Comparison of ENCODE assay signal across 31 cellular contexts in the genomic region with DNA sequence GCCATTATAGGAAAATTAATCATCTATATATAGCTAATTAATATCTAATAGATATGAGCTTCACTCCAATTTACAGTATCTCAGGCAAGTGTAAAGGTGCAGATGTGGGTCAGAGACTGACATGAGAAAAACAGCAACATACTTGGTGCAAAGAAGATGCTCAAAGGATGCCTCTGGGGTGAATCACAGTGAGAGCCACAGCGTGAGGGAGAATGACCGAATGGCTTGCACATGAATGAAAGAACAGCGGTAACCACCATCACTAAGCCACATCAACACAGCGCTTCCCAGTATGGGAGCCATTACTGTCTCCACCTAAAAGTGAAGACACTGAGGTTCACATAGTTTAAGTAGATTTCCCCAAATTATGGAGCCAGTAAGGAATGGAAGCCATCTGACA.
DNase-seq lines count a peak whose midpoint lies in the region; ATAC-seq, FAIRE-seq and TF ChIP-seq lines count a peak whose summit lies in the region.
"Had no signal": no experiment of that assay in that cellular context is flagged by ENCODE, and none has a peak within 500 bp of the region (broad histone marks: within the 10 kb centered on the region; RNA-seq: fewer than 3 reads in every experiment).

No MANE protein-coding gene starts in this region.

- POLR2A ChIA-PET in H1 (lab: Charles Lee; ENCODE audit: partially characterized antibody) = no interaction called here

- no peak overlapping the region for H3K56ac ChIP-seq in H1 (replicated peaks; ENCODE audit: insufficient read length, low read depth, low read length)

- no peaks in the 10 kb centered on the region for H3K23me2 ChIP-seq in H1 (ENCODE audit: low read depth, low read length)

- H3K9me3 ChIP-seq in HUES6 (ENCODE audit: control insufficient read depth, insufficient read depth, low read depth, low read length) (no peaks in the 10 kb centered on the region), H1 (ENCODE audit: insufficient read depth in 2 of 2, low read depth in 1 of 2, low read length in 1 of 2) (no peaks in the 10 kb centered on the region)
- H3K9me3 ChIP-seq: BLaER1, MG63, SJCRH30 had no signal

- CTCF ChIA-PET in H1 (lab: Charles Lee; ENCODE audit: partially characterized antibody) = no interaction called here

- H2AK5ac ChIP-seq in H1 (ENCODE audit: low read depth, low read length) = no peak overlapping the region

- no peak for TF ChIP-seq RAD21 in H1 (IDR thresholded peaks at IDR 0.05 in 1 of 2, conservative IDR thresholded peaks at IDR 0.05 in 1 of 2; ENCODE audit: low read depth in 2 of 2, low read length in 2 of 2)

- no peaks in the 10 kb centered on the region for H4K20me1 ChIP-seq in H1 (replicated peaks in 1 of 2; ENCODE audit: control insufficient read depth in 1 of 2, insufficient read depth in 2 of 2, low read length in 2 of 2)
- H4K20me1 ChIP-seq: BLaER1 had no signal

- H3K4me1 ChIP-seq in HUES6 (ENCODE audit: control insufficient read depth, insufficient read depth, low read length) (peaks cover 53% of the 10 kb centered on the region), H1 (replicated peaks in 1 of 4; ENCODE audit: control insufficient read depth in 3 of 4, insufficient read depth in 4 of 4, low read length in 3 of 4) (peaks cover 3 to 22% (median 19%) of the 10 kb centered on the region in 4 experiments)
- H3K4me1 ChIP-seq: SJCRH30 had no signal

- H3K27me3 ChIP-seq in HUES6 (ENCODE audit: control insufficient read depth, insufficient read depth, low read length) (no peaks in the 10 kb centered on the region), H1 (replicated peaks in 1 of 4; ENCODE audit: control insufficient read depth in 3 of 4, extremely low read depth in 1 of 4, insufficient read depth in 3 of 4, low read length in 3 of 4) (no peaks in the 10 kb centered on the region; a peak in 1 of 7 replicates)
- H3K27me3 ChIP-seq: BLaER1, SJCRH30 had no signal

- no peak overlapping the region for H3K4me2 ChIP-seq in H1 (ENCODE audit: insufficient read depth in 1 of 2, low read depth in 2 of 2, low read length in 2 of 2)
- H3K4me2 ChIP-seq: BLaER1 had no signal

- DNase-seq in astrocyte of the hippocampus (ENCODE audit: low read depth, low spot score) (peak; percentile 12), H1 (ENCODE audit: low read depth in 1 of 2, low spot score in 2 of 2) (no peak), caudate nucleus (lab: John Stamatoyannopoulos, UW) (no peak)
- DNase-seq: CD4-positive, CD25-positive, alpha-beta regulatory T cell; DMS53; GF-D8; H7; IMR-90; KG1; MG63; NCI-H1105 treated with DMSO at 0.1 percent for 48 hours; NCI-H146; NCI-H1930; NCI-H2107; NCI-H524 treated with DMSO at 0.1 percent for 48 hours; NCI-H82; NK-92 treated with Interleukin-12 subunit alpha and Interleukin-12 subunit beta, amount 100 ng/mL, for 24 hours; PC-3; SJCRH30 had no signal

- H2BK20ac ChIP-seq in H1 (ENCODE audit: low read length) = peak overlapping the region; percentile 62; the same call in 1 of the 2 replicates

- H3K36me3 ChIP-seq in HUES6 (ENCODE audit: control insufficient read depth, insufficient read depth, low read length) (no peaks in the 10 kb centered on the region), H1 (ENCODE audit: control insufficient read depth in 2 of 4, insufficient read depth in 4 of 4, low read length in 3 of 4) (no peaks in the 10 kb centered on the region)
- H3K36me3 ChIP-seq: BLaER1, MG63, SJCRH30 had no signal

- 93% methylated on average over 4 of the region's 4 CpGs; no CpG with 5 or more reads in 1 of the 2 experiments for WGBS in H1 (ENCODE audit: extremely low coverage in 1 of 2, insufficient coverage in 1 of 2, insufficient read length in 1 of 2, insufficient replicate concordance in 2 of 2, low coverage in 1 of 2, low lambda C conversion rate in 2 of 2, missing lambda C conversion rate in 1 of 2), 2 experiments

- H3K18ac ChIP-seq in H1 (ENCODE audit: extremely low read depth, low read length) = no peak overlapping the region

- H2BK12ac ChIP-seq in H1 (ENCODE audit: low read depth, low read length) = no peak overlapping the region

- H4K91ac ChIP-seq in H1 (replicated peaks; ENCODE audit: insufficient read length, low read length) = no peak overlapping the region

- no peak overlapping the region for H2AFZ ChIP-seq in H1 (ENCODE audit: low read length)

- H3K9ac ChIP-seq in HUES6 (ENCODE audit: low read length) (no peak overlapping the region), H1 (replicated peaks in 1 of 4; ENCODE audit: extremely low read depth in 1 of 4, low read depth in 3 of 4, low read length in 3 of 4) (no peak overlapping the region)
- H3K9ac ChIP-seq: BLaER1 had no signal

- no peak overlapping the region for H4K8ac ChIP-seq in H1 (ENCODE audit: extremely low read depth, insufficient read depth, low read length)

- H2BK120ac ChIP-seq in H1 (replicated peaks; ENCODE audit: low read depth, low read length) = no peak overlapping the region

- no peak for ATAC-seq in GM21619 (IDR thresholded peaks at IDR 0.05; ENCODE audit: unreplicated experiment)
- ATAC-seq in GM21360 (IDR thresholded peaks at IDR 0.05; ENCODE audit: unreplicated experiment) = no peak
- no peak for ATAC-seq in HG03108 (IDR thresholded peaks at IDR 0.05; ENCODE audit: unreplicated experiment)
- ATAC-seq: PC-3, Right ventricle myocardium inferior, SK-N-SH treated with all-trans-retinoic acid at 6 μM for 48 hours had no signal

- H3K27ac ChIP-seq in HUES6 (ENCODE audit: low read depth, low read length) (peak overlapping the region; percentile 34; the same call in 1 of the 2 replicates), H1 (ENCODE audit: low read depth, low read length) (no peak overlapping the region), caudate nucleus (ENCODE audit: low read depth, low read length) (no peak overlapping the region)
- H3K27ac ChIP-seq: BLaER1, SJCRH30 had no signal

- H3K79me2 ChIP-seq in H1 (ENCODE audit: control insufficient read depth in 1 of 2, insufficient read depth in 2 of 2, low read length in 2 of 2) = no peaks in the 10 kb centered on the region

- TF ChIP-seq CTCF in H1 (IDR thresholded peaks at IDR 0.05; ENCODE audit: control extremely low read depth in 1 of 3, insufficient read depth in 1 of 3, low read depth in 1 of 3, low read length in 3 of 3) = no peak

- H4K5ac ChIP-seq in H1 (ENCODE audit: insufficient read length, low read depth, low read length) = no peak overlapping the region

- no peak overlapping the region for H3K23ac ChIP-seq in H1 (ENCODE audit: insufficient read length)

- no peak overlapping the region for H3K14ac ChIP-seq in H1 (ENCODE audit: insufficient read length)

- H3K4me3 ChIP-seq in HUES6 (ENCODE audit: low read depth, low read length) (no peak overlapping the region), H1 (ENCODE audit: extremely low read depth in 1 of 4, insufficient read depth in 2 of 4, low read depth in 3 of 4, low read length in 4 of 4) (no peak overlapping the region)
- H3K4me3 ChIP-seq: BLaER1, MG63, SJCRH30 had no signal

- H3K79me1 ChIP-seq in H1 (ENCODE audit: low read depth, low read length) = no peaks in the 10 kb centered on the region

- H2BK15ac ChIP-seq in H1 (ENCODE audit: low read length) = no peak overlapping the region

- no peak for FAIRE-seq in H1 (lab: Jason Lieb, UNC)
- FAIRE-seq: A204.1, D721Med, GM12891, GM19239, HTR-8/SVneo had no signal

- no peak for TF ChIP-seq EP300 in H1 (IDR thresholded peaks at IDR 0.05; ENCODE audit: borderline replicate concordance in 1 of 2, low read depth in 2 of 2, low read length in 2 of 2)

- TF ChIP-seq POLR2A in H1 (IDR thresholded peaks at IDR 0.05; ENCODE audit: control extremely low read depth in 1 of 2, low read depth in 2 of 2, low read length in 2 of 2) = no peak

- H3K4ac ChIP-seq in H1 (replicated peaks; ENCODE audit: insufficient read length, low read depth, low read length) = no peak overlapping the region

- no peak overlapping the region for H2BK5ac ChIP-seq in H1 (ENCODE audit: low read depth, low read length)

TF ChIP-seq in H1, 55 proteins besides CTCF, POLR2A, EP300 and RAD21:
- no peak for TF ChIP-seq JUN (IDR thresholded peaks at IDR 0.05; ENCODE audit: low read depth, low read length)
- TF ChIP-seq, protein P1, sequence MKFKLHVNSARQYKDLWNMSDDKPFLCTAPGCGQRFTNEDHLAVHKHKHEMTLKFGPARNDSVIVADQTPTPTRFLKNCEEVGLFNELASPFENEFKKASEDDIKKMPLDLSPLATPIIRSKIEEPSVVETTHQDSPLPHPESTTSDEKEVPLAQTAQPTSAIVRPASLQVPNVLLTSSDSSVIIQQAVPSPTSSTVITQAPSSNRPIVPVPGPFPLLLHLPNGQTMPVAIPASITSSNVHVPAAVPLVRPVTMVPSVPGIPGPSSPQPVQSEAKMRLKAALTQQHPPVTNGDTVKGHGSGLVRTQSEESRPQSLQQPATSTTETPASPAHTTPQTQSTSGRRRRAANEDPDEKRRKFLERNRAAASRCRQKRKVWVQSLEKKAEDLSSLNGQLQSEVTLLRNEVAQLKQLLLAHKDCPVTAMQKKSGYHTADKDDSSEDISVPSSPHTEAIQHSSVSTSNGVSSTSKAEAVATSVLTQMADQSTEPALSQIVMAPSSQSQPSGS (IDR thresholded peaks at IDR 0.05; ENCODE audit: low read length) = no peak
- TF ChIP-seq SUZ12 (IDR thresholded peaks at IDR 0.05; ENCODE audit: low read length) = no peak
- no peak for TF ChIP-seq ZNF274 (IDR thresholded peaks at IDR 0.05; ENCODE audit: borderline replicate concordance, extremely low read depth, low read length)
- TF ChIP-seq TAF1 (IDR thresholded peaks at IDR 0.05; ENCODE audit: low read depth, low read length) = no peak
- TF ChIP-seq MAFK (IDR thresholded peaks at IDR 0.05; ENCODE audit: low read depth, low read length) = no peak
TF ChIP-seq in H1: peak in this region for 0.
